5 cellular contexts compared by ENCODE assay signal in genomic region chr2:116304328-116304727, GRCh38.
"Had no signal": no experiment of that assay in that cellular context is flagged by ENCODE, and none has a peak within 500 bp of the region (broad histone marks: within the 10 kb centered on the region; RNA-seq: fewer than 3 reads in every experiment).

No MANE protein-coding gene starts in this region.

- H3K27ac ChIP-seq: HL-60 had no signal

- H3K4me3 ChIP-seq: K562 had no signal

- DNase-seq: IMR-90, KBM-7 had no signal

- ATAC-seq: HepG2, K562 had no signal
